ENCODE assay signal across 10 cellular contexts in genomic region chr13:23876265-23876664, GRCh38. TPM values are rescaled to one million over a fixed set of nuclear protein-coding genes. Genes with fewer than 3 reads are reported as not detected.
DNase-seq lines count a peak whose midpoint lies in the region; ATAC-seq, FAIRE-seq and TF ChIP-seq lines count a peak whose summit lies in the region.
"Had no signal": no experiment of that assay in that cellular context is flagged by ENCODE, and none has a peak within 500 bp of the region (broad histone marks: within the 10 kb centered on the region; RNA-seq: fewer than 3 reads in every experiment).

No MANE protein-coding gene starts in this region.

- no peak for TF ChIP-seq CTCF in gastrocnemius medialis (IDR thresholded peaks at IDR 0.05 in 4 of 5, conservative IDR thresholded peaks at IDR 0.05 in 1 of 5)

- no peak overlapping the region for H3K27ac ChIP-seq in gastrocnemius medialis
- H3K27ac ChIP-seq: suprapubic skin had no signal

- in situ Hi-C loops in SK-MEL-5 (cut with HindIII; ENCODE audit: low pct_unique_long_range_greater_than_20kb, low sequenced_read_pairs) (no loop called here), gastrocnemius medialis (cut with MboI; ENCODE audit: low sequenced_read_pairs in 4 of 4) (loop anchor here in 2 of 4 donors (10.0 to 25.0 kb wide), 2 partner anchors 289 to 301 kb away; partner anchors contain the start of gene TNFRSF19 (in 1 of the 2))

- peak; percentile 82 for FAIRE-seq in GM19239 (lab: Jason Lieb, UNC)

- intact Hi-C loops in gastrocnemius medialis (cut with DNase I; ENCODE audit: low total_unique reads): no loop called here

- peak; percentile 38 for DNase-seq in AG20443 (ENCODE audit: low spot score)
- no peak for DNase-seq in GM19239 (ENCODE audit: insufficient read length, low spot score)
- DNase-seq in SK-MEL-5 (ENCODE audit: low read depth, low spot score): peak; percentile 63
- peak; percentile 16 for DNase-seq in iPS-NIHi11 (ENCODE audit: low spot score)
- DNase-seq in NCI-H146 treated with DMSO at 0.1 percent for 48 hours (lab: John Stamatoyannopoulos, UW; ENCODE audit: unreplicated experiment): no peak
- DNase-seq in gastrocnemius medialis: no peak
- DNase-seq: NCI-H446 treated with DMSO at 0.1 percent for 48 hours had no signal

- peaks cover 0 to 3% of the 10 kb centered on the region in 2 donors for H3K4me1 ChIP-seq in gastrocnemius medialis

- no peak for TF ChIP-seq POLR2A in gastrocnemius medialis (IDR thresholded peaks at IDR 0.05)

- no peak overlapping the region for H3K4me3 ChIP-seq in gastrocnemius medialis
- H3K4me3 ChIP-seq: suprapubic skin had no signal

- H3K36me3 ChIP-seq in gastrocnemius medialis: peaks cover 0 to 6% of the 10 kb centered on the region in 2 donors

- no peaks in the 10 kb centered on the region for H3K27me3 ChIP-seq in gastrocnemius medialis
- H3K27me3 ChIP-seq: suprapubic skin had no signal

- no peak for ATAC-seq in HG02763 (IDR thresholded peaks at IDR 0.05; ENCODE audit: unreplicated experiment)
- ATAC-seq in gastrocnemius medialis: no peak
- no peak for ATAC-seq in HG02588 (IDR thresholded peaks at IDR 0.05; ENCODE audit: unreplicated experiment)

- H3K9me3 ChIP-seq in gastrocnemius medialis: no peaks in the 10 kb centered on the region
- H3K9me3 ChIP-seq: suprapubic skin had no signal

RNA-seq across cellular contexts. Expression of gene MIPEP, which starts 12.9 kb away (rescaled TPM):
- total RNA-seq in SK-MEL-5 (2014; rRNA removed; shearing (Covaris generic)): 62.1 and 63.7 TPM in 2 replicates
- polyA plus RNA-seq in SK-MEL-5 (2015; cell fraction: cytosol; rRNA removed): 41.2 and 41.5 TPM in 2 replicates
- 19.0 and 22.9 TPM in 2 replicates for polyA plus RNA-seq in SK-MEL-5 (2015; cell fraction: nucleus; rRNA removed)
- total RNA-seq in gastrocnemius medialis: 10 to 100 TPM in 3 of 4 donors, 1 to 10 TPM in 1; 9.2 to 23.1 (median 14.0) TPM

RNA-seq across cellular contexts. Expression of gene C1QTNF9B, which starts 21.0 kb away (rescaled TPM):
- total RNA-seq in SK-MEL-5 (2014; rRNA removed; shearing (Covaris generic)): not detected in 2 replicates
- not detected in 2 replicates for polyA plus RNA-seq in SK-MEL-5 (2015; cell fraction: cytosol; rRNA removed)
- polyA plus RNA-seq in SK-MEL-5 (2015; cell fraction: nucleus; rRNA removed): not detected in 2 replicates
- 1 to 10 TPM in 1 of 4 donors, under 1 TPM in 2, not detected in 1; 0.27 to 1.1 (median 0.58) TPM for total RNA-seq in gastrocnemius medialis

Comparison
In these comparisons a context has a peak if more than half of its experiments do, and no peak if none do; other contexts are left out.
1. DNase-seq: peak in AG20443 (single experiment), SK-MEL-5 (single experiment) and iPS-NIHi11 (single experiment); none in GM19239 (single experiment), NCI-H146 treated with DMSO at 0.1 percent for 48 hours (single experiment) and gastrocnemius medialis (0 of 2).